Comparison of ENCODE assay signal across 10 cellular contexts in the genomic region with DNA sequence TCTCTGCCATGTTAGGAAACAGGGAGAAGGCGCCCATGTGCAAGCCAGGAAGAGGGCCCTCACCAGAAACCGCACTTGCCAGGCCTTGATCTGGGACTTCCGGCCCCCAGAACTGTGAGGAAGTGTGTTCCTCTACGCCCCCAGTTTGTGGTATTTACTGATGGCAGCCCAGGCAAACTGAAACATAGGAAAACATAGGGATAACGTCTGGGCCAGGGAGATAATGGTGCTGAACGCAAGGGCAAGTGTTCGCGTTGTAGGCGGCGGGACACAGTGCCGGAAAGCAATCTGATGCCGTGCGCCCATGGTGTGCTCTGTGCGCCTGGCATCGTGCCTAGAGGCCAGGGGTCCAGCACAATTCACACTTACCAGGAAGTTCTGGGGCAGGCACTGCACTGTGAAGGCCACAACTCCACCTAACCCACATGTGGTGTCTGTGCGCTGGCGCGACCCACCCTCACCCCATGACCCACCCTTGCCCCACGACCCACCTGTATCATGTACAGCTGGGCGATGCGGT. TPM values are rescaled to one million over a fixed set of nuclear protein-coding genes. Genes with fewer than 3 reads are reported as not detected.
A peak's percentile ranks its signal among the peaks of the same experiment; 100 is the strongest.
DNase-seq lines count a peak whose midpoint lies in the region; ATAC-seq and TF ChIP-seq lines count a peak whose summit lies in the region.
"Had no signal": no experiment of that assay in that cellular context is flagged by ENCODE, and none has a peak within 500 bp of the region (broad histone marks: within the 10 kb centered on the region; RNA-seq: fewer than 3 reads in every experiment).

No MANE protein-coding gene starts in this region.

- H3K4me3 ChIP-seq in suprapubic skin, result no peak overlapping the region

- TF ChIP-seq CTCF in suprapubic skin (IDR thresholded peaks at IDR 0.05), result no peak

- H3K27ac Mint-ChIP-seq in activated T-cell treated with anti-CD3 and anti-CD28 coated beads, Interleukin-2, amount 50 U/mL, for 24 hours, result peak overlapping the region; percentile 77
- peak overlapping the region; percentile 33 to 50 for H3K27ac Mint-ChIP-seq in effector memory CD8-positive, alpha-beta T cell
- H3K27ac Mint-ChIP-seq in stimulated activated naive B cell treated with anti-CD40 and anti-IgM and Interleukin-4, amounts not matched to agents 10 μg/mL and 1 μg/mL and 100 μg/mL, for 72 hours, result peak overlapping the region; percentile 44

- peaks cover 25% of the 10 kb centered on the region for H3K4me1 Mint-ChIP-seq in activated T-cell treated with anti-CD3 and anti-CD28 coated beads, Interleukin-2, amount 50 U/mL, for 24 hours (ENCODE audit: low read depth)
- peaks cover 11 to 12% of the 10 kb centered on the region in 2 donors for H3K4me1 Mint-ChIP-seq in effector memory CD8-positive, alpha-beta T cell (ENCODE audit: low read depth in 2 of 2)
- peaks cover 18 to 37% of the 10 kb centered on the region in 2 donors for H3K4me1 Mint-ChIP-seq in stimulated activated naive B cell treated with anti-CD40 and anti-IgM and Interleukin-4, amounts not matched to agents 10 μg/mL and 1 μg/mL and 100 μg/mL, for 72 hours

- no peaks in the 10 kb centered on the region for H3K4me1 ChIP-seq in suprapubic skin

- no peak for ATAC-seq in effector memory CD8-positive, alpha-beta T cell (replicated peaks)
- ATAC-seq in stimulated activated naive B cell treated with anti-CD40 and anti-IgM and Interleukin-4, amounts not matched to agents 10 μg/mL and 1 μg/mL and 100 μg/mL, for 72 hours (replicated peaks), result peak; percentile 41 to 58

- no peaks in the 10 kb centered on the region for H3K27me3 Mint-ChIP-seq in activated T-cell treated with anti-CD3 and anti-CD28 coated beads, Interleukin-2, amount 50 U/mL, for 24 hours
- H3K27me3 Mint-ChIP-seq in effector memory CD8-positive, alpha-beta T cell, result no peaks in the 10 kb centered on the region
- no peaks in the 10 kb centered on the region for H3K27me3 Mint-ChIP-seq in stimulated activated naive B cell treated with anti-CD40 and anti-IgM and Interleukin-4, amounts not matched to agents 10 μg/mL and 1 μg/mL and 100 μg/mL, for 72 hours

- H3K9me3 Mint-ChIP-seq in activated T-cell treated with anti-CD3 and anti-CD28 coated beads, Interleukin-2, amount 50 U/mL, for 24 hours, result no peaks in the 10 kb centered on the region
- no peaks in the 10 kb centered on the region for H3K9me3 Mint-ChIP-seq in effector memory CD8-positive, alpha-beta T cell
- H3K9me3 Mint-ChIP-seq in stimulated activated naive B cell treated with anti-CD40 and anti-IgM and Interleukin-4, amounts not matched to agents 10 μg/mL and 1 μg/mL and 100 μg/mL, for 72 hours, result no peaks in the 10 kb centered on the region

- peak overlapping the region; percentile 19 for H3K4me3 Mint-ChIP-seq in activated T-cell treated with anti-CD3 and anti-CD28 coated beads, Interleukin-2, amount 50 U/mL, for 24 hours
- no peak overlapping the region for H3K4me3 Mint-ChIP-seq in effector memory CD8-positive, alpha-beta T cell
- peak overlapping the region; percentile 62 to 63 for H3K4me3 Mint-ChIP-seq in stimulated activated naive B cell treated with anti-CD40 and anti-IgM and Interleukin-4, amounts not matched to agents 10 μg/mL and 1 μg/mL and 100 μg/mL, for 72 hours

- H3K27me3 ChIP-seq in suprapubic skin, result no peaks in the 10 kb centered on the region

- no peak for DNase-seq in activated T-cell treated with anti-CD3 and anti-CD28 coated beads, Interleukin-2, amount 50 U/mL, for 24 hours
- no peak for DNase-seq in activated T-cell treated with anti-CD3 and anti-CD28 coated beads for 4 hours
- peak; percentile 80 for DNase-seq in OCI-M1 (lab: John Stamatoyannopoulos, UW)
- no peak for DNase-seq in effector memory CD8-positive, alpha-beta T cell
- DNase-seq in stimulated activated naive B cell treated with anti-CD40 and anti-IgM and Interleukin-4, amounts not matched to agents 10 μg/mL and 1 μg/mL and 100 μg/mL, for 72 hours, result no peak
- no peak for DNase-seq in NCI-H82 treated with DMSO at 0.1 percent for 48 hours (lab: John Stamatoyannopoulos, UW; ENCODE audit: unreplicated experiment)
- DNase-seq in suprapubic skin (ENCODE audit: low spot score in 2 of 2), result no peak
- DNase-seq in SIG-M5 treated with dmso at 0.1 percent for 504 hours (lab: John Stamatoyannopoulos, UW; ENCODE audit: unreplicated experiment), result no peak
- DNase-seq: DMS79 treated with DMSO at 0.1 percent for 48 hours, NCI-H2171 had no signal

- no peak overlapping the region for H3K27ac ChIP-seq in suprapubic skin

- TF ChIP-seq POLR2A in suprapubic skin (IDR thresholded peaks at IDR 0.05), result no peak

- no peaks in the 10 kb centered on the region for H3K9me3 ChIP-seq in suprapubic skin

- peaks cover 8% of the 10 kb centered on the region for H3K36me3 Mint-ChIP-seq in activated T-cell treated with anti-CD3 and anti-CD28 coated beads, Interleukin-2, amount 50 U/mL, for 24 hours (ENCODE audit: low read depth)
- peaks cover 8% of the 10 kb centered on the region for H3K36me3 Mint-ChIP-seq in effector memory CD8-positive, alpha-beta T cell (ENCODE audit: insufficient read depth)
- peaks cover 4 to 16% of the 10 kb centered on the region in 2 donors for H3K36me3 Mint-ChIP-seq in stimulated activated naive B cell treated with anti-CD40 and anti-IgM and Interleukin-4, amounts not matched to agents 10 μg/mL and 1 μg/mL and 100 μg/mL, for 72 hours

- 88% methylated on average over 15 of the region's 21 CpGs for WGBS in suprapubic skin

- peaks cover 12% of the 10 kb centered on the region for H3K36me3 ChIP-seq in suprapubic skin

- TF ChIP-seq EP300 in suprapubic skin (IDR thresholded peaks at IDR 0.05), result no peak

RNA-seq across cellular contexts. Expression of a gene that starts 53.6 kb away (rescaled TPM):
- 100 to 1,000 TPM in 3 of 4 donors, 10 to 100 TPM in 1; 87.5 to 149 (median 114) TPM for total RNA-seq in suprapubic skin

RNA-seq across cellular contexts. Expression of a gene that starts 59.0 kb away (rescaled TPM):
- total RNA-seq in suprapubic skin, result 10 to 100 TPM in 3 of 4 donors, 1 to 10 TPM in 1; 9.9 to 27.0 (median 13.5) TPM

Comparison
In these comparisons a context has a peak if more than half of its experiments do, and no peak if none do; other contexts are left out.
1. H3K4me3 Mint-ChIP-seq: peak in activated T-cell treated with anti-CD3 and anti-CD28 coated beads, Interleukin-2, amount 50 U/mL, for 24 hours (single experiment) and stimulated activated naive B cell treated with anti-CD40 and anti-IgM and Interleukin-4, amounts not matched to agents 10 μg/mL and 1 μg/mL and 100 μg/mL, for 72 hours (2 of 2); none in effector memory CD8-positive, alpha-beta T cell (0 of 2).
2. Peak in every context shown above with its lines, with median percentiles within 50 percentile points of each other: H3K27ac Mint-ChIP-seq.